In genomic region chr3:46628980-46629379, GRCh38 we compare ENCODE assay signal across 12 cellular contexts. TPM values are rescaled to one million over a fixed set of nuclear protein-coding genes. Genes with fewer than 3 reads are reported as not detected.
DNase-seq lines count a peak whose midpoint lies in the region; ATAC-seq, FAIRE-seq and TF ChIP-seq lines count a peak whose summit lies in the region.
"Had no signal": no experiment of that assay in that cellular context is flagged by ENCODE, and none has a peak within 500 bp of the region (broad histone marks: within the 10 kb centered on the region; RNA-seq: fewer than 3 reads in every experiment).

No MANE protein-coding gene starts in this region.

- H3K79me1 ChIP-seq in H1 (ENCODE audit: low read depth, low read length): no peaks in the 10 kb centered on the region

- no peak for TF ChIP-seq POLR2A in H1 (IDR thresholded peaks at IDR 0.05; ENCODE audit: control extremely low read depth in 1 of 2, low read depth in 2 of 2, low read length in 2 of 2)
- TF ChIP-seq POLR2A in thyroid gland (IDR thresholded peaks at IDR 0.05): no peak

- H2AFZ ChIP-seq in H1 (ENCODE audit: low read length) (no peak overlapping the region), SK-N-SH (ENCODE audit: low read depth) (no peak overlapping the region)

- H3K4me1 Mint-ChIP-seq in activated T-cell treated with anti-CD3 and anti-CD28 coated beads, Interleukin-2, amount 50 U/mL, for 72 hours (ENCODE audit: low read depth): peaks cover 16% of the 10 kb centered on the region
- peaks cover 12% of the 10 kb centered on the region for H3K4me1 Mint-ChIP-seq in activated T-cell treated with anti-CD3 and anti-CD28 coated beads, Interleukin-2, amount 50 U/mL, for 4 hours (ENCODE audit: low read depth)

- H2BK15ac ChIP-seq in H1 (ENCODE audit: low read length): peak overlapping the region; percentile 88

- H2AK5ac ChIP-seq in H1 (ENCODE audit: low read depth, low read length): peak overlapping the region; percentile 57; the same call in 1 of the 2 replicates

- H3K27ac Mint-ChIP-seq in activated T-cell treated with anti-CD3 and anti-CD28 coated beads, Interleukin-2, amount 50 U/mL, for 72 hours: no peak overlapping the region

- DNase-seq in activated T-cell treated with anti-CD3 and anti-CD28 coated beads, Interleukin-2, amount 50 U/mL, for 72 hours: no peak
- DNase-seq in activated T-cell treated with anti-CD3 and anti-CD28 coated beads, Interleukin-2, amount 50 U/mL, for 4 hours: no peak
- no peak for DNase-seq in H1 (ENCODE audit: low read depth in 1 of 2, low spot score in 2 of 2)
- no peak for DNase-seq in thyroid gland
- no peak for DNase-seq in NCI-H1417 treated with DMSO at 0.1 percent for 48 hours (lab: John Stamatoyannopoulos, UW)
- no peak for DNase-seq in AML-193 (lab: John Stamatoyannopoulos, UW)
- no peak for DNase-seq in SK-N-SH

- H3K4me3 ChIP-seq in H1 (ENCODE audit: extremely low read depth in 1 of 4, insufficient read depth in 2 of 4, low read depth in 3 of 4, low read length in 4 of 4) (peak overlapping the region in 2 of 4 experiments; percentile 3 to 47; a peak in 2 of 8 replicates), mesodermal cell (ENCODE audit: extremely low read depth, insufficient read depth, low read length, poor library complexity, severe bottlenecking) (no peak overlapping the region), thyroid gland (replicated peaks in 1 of 3) (no peak overlapping the region), SK-N-SH (ENCODE audit: low read depth in 2 of 2, low read length in 1 of 2) (no peak overlapping the region)

- H4K20me1 ChIP-seq in H1 (replicated peaks in 1 of 2; ENCODE audit: control insufficient read depth in 1 of 2, insufficient read depth in 2 of 2, low read length in 2 of 2): no peaks in the 10 kb centered on the region
- no peaks in the 10 kb centered on the region for H4K20me1 ChIP-seq in SK-N-SH (ENCODE audit: insufficient read depth)

- peak overlapping the region; percentile 65 for H2BK120ac ChIP-seq in H1 (replicated peaks; ENCODE audit: low read depth, low read length)

- H3K18ac ChIP-seq in H1 (ENCODE audit: extremely low read depth, low read length): peak overlapping the region; percentile 33

- H3K9me3 ChIP-seq in H1 (ENCODE audit: insufficient read depth in 2 of 2, low read depth in 1 of 2, low read length in 1 of 2) (no peaks in the 10 kb centered on the region), mesodermal cell (ENCODE audit: control insufficient read depth, low read length) (no peaks in the 10 kb centered on the region), thyroid gland (no peaks in the 10 kb centered on the region), SK-N-SH (no peaks in the 10 kb centered on the region)
- H3K9me3 ChIP-seq: neutrophil had no signal

- peak overlapping the region; percentile 30 for H4K5ac ChIP-seq in H1 (ENCODE audit: insufficient read length, low read depth, low read length)

- peak overlapping the region; percentile 70 for H2BK12ac ChIP-seq in H1 (ENCODE audit: low read depth, low read length)

- intact Hi-C loops in thyroid gland (cut with DNase I): loop anchor here (2.0 to 10.0 kb wide), 2 partner anchors 54 to 140 kb away; a partner anchor contains a TSS

- no peak for TF ChIP-seq EP300 in H1 (IDR thresholded peaks at IDR 0.05; ENCODE audit: borderline replicate concordance in 1 of 2, low read depth in 2 of 2, low read length in 2 of 2)
- no peak for TF ChIP-seq EP300 in SK-N-SH (IDR thresholded peaks at IDR 0.05; ENCODE audit: borderline replicate concordance in 1 of 2, low read depth in 1 of 2, low read length in 1 of 2)

- H3K4me2 ChIP-seq in H1 (ENCODE audit: insufficient read depth in 1 of 2, low read depth in 2 of 2, low read length in 2 of 2) (peak overlapping the region; percentile 41 to 57; a peak in 2 of 4 replicates), SK-N-SH (no peak overlapping the region)

- TF ChIP-seq RAD21 in H1 (IDR thresholded peaks at IDR 0.05 in 1 of 2, conservative IDR thresholded peaks at IDR 0.05 in 1 of 2; ENCODE audit: low read depth in 2 of 2, low read length in 2 of 2) (no peak), SK-N-SH (IDR thresholded peaks at IDR 0.05; ENCODE audit: low read length) (no peak)

- H3K9ac ChIP-seq in H1 (replicated peaks in 1 of 4; ENCODE audit: extremely low read depth in 1 of 4, low read depth in 3 of 4, low read length in 3 of 4): no peak overlapping the region
- no peak overlapping the region for H3K9ac ChIP-seq in SK-N-SH

- H3K79me2 ChIP-seq in H1 (ENCODE audit: control insufficient read depth in 1 of 2, insufficient read depth in 2 of 2, low read length in 2 of 2): no peaks in the 10 kb centered on the region
- H3K79me2 ChIP-seq in SK-N-SH (ENCODE audit: insufficient read depth): no peaks in the 10 kb centered on the region

- no peaks in the 10 kb centered on the region for H3K9me3 Mint-ChIP-seq in activated T-cell treated with anti-CD3 and anti-CD28 coated beads, Interleukin-2, amount 50 U/mL, for 72 hours
- H3K9me3 Mint-ChIP-seq in activated T-cell treated with anti-CD3 and anti-CD28 coated beads, Interleukin-2, amount 50 U/mL, for 4 hours: no peaks in the 10 kb centered on the region

- no peaks in the 10 kb centered on the region for H3F3A ChIP-seq in SK-N-SH (replicated peaks; ENCODE audit: insufficient read depth)

- no peak for ATAC-seq in activated T-cell treated with anti-CD3 and anti-CD28 coated beads, Interleukin-2, amount 50 U/mL, for 72 hours (replicated peaks in 1 of 2)
- ATAC-seq in activated T-cell treated with anti-CD3 and anti-CD28 coated beads, Interleukin-2, amount 50 U/mL, for 4 hours: no peak

- no peak overlapping the region for H3K14ac ChIP-seq in H1 (ENCODE audit: insufficient read length)

- no peaks in the 10 kb centered on the region for H3K36me3 Mint-ChIP-seq in activated T-cell treated with anti-CD3 and anti-CD28 coated beads, Interleukin-2, amount 50 U/mL, for 72 hours (ENCODE audit: insufficient read depth in 2 of 2)
- H3K36me3 Mint-ChIP-seq in activated T-cell treated with anti-CD3 and anti-CD28 coated beads, Interleukin-2, amount 50 U/mL, for 4 hours (ENCODE audit: insufficient read depth): no peaks in the 10 kb centered on the region

- H2BK5ac ChIP-seq in H1 (ENCODE audit: low read depth, low read length): peak overlapping the region; percentile 46; the same call in 1 of the 2 replicates

- peak overlapping the region; percentile 71 for H4K91ac ChIP-seq in H1 (replicated peaks; ENCODE audit: insufficient read length, low read length)

- POLR2A ChIA-PET in H1 (lab: Charles Lee; ENCODE audit: partially characterized antibody): interaction anchor here (0.6 to 6.3 kb wide), 10 partner anchors 9 to 531 kb away, joined by 3 to 64 read pairs (median 3); a partner anchor contains a TSS
- POLR2A ChIA-PET in SK-N-SH (lab: Yijun Ruan, JAX): no interaction called here

- H4K8ac ChIP-seq in H1 (ENCODE audit: extremely low read depth, insufficient read depth, low read length): no peak overlapping the region

- H3K56ac ChIP-seq in H1 (replicated peaks; ENCODE audit: insufficient read length, low read depth, low read length): no peak overlapping the region

- CTCF ChIA-PET in H1 (lab: Charles Lee; ENCODE audit: partially characterized antibody): interaction anchor here (0.6 to 5.9 kb wide), 31 partner anchors 11 to 531 kb away, joined by 3 to 82 read pairs (median 6); partner anchors contain the start of genes ALS2CL, FAM240A, PRSS50 and RTP3
- CTCF ChIA-PET in SK-N-SH (lab: Yijun Ruan, JAX): interaction anchor here (0.6 to 2.2 kb wide), 3 partner anchors 35 to 281 kb away, joined by 3 to 15 read pairs (median 4); no protein-coding TSS in a partner anchor

- H3K27me3 ChIP-seq in H1 (replicated peaks in 1 of 4; ENCODE audit: control insufficient read depth in 3 of 4, extremely low read depth in 1 of 4, insufficient read depth in 3 of 4, low read length in 3 of 4) (no peaks in the 10 kb centered on the region), thyroid gland (no peaks in the 10 kb centered on the region), SK-N-SH (ENCODE audit: insufficient read depth) (no peaks in the 10 kb centered on the region; the same call in 1 of the 2 replicates)

- H3K23me2 ChIP-seq in H1 (ENCODE audit: low read depth, low read length): no peaks in the 10 kb centered on the region; the same call in 1 of the 2 replicates

- H3K4me3 Mint-ChIP-seq in activated T-cell treated with anti-CD3 and anti-CD28 coated beads, Interleukin-2, amount 50 U/mL, for 72 hours: peak overlapping the region; percentile 51 to 79
- no peak overlapping the region for H3K4me3 Mint-ChIP-seq in activated T-cell treated with anti-CD3 and anti-CD28 coated beads, Interleukin-2, amount 50 U/mL, for 4 hours

- H3K27ac ChIP-seq in H1 (ENCODE audit: low read depth, low read length): no peak overlapping the region
- H3K27ac ChIP-seq in mesodermal cell (ENCODE audit: low read depth, low read length, severe bottlenecking): peak overlapping the region; percentile 88
- H3K27ac ChIP-seq in thyroid gland: peak overlapping the region; percentile 50 to 87 (median 53)
- H3K27ac ChIP-seq in SK-N-SH (ENCODE audit: low read depth in 2 of 2, low read length in 1 of 2): no peak overlapping the region
- H3K27ac ChIP-seq: neutrophil had no signal

- H3K23ac ChIP-seq in H1 (ENCODE audit: insufficient read length): no peak overlapping the region

- FAIRE-seq in H1 (lab: Jason Lieb, UNC): no peak
- FAIRE-seq: bronchial epithelial cell had no signal

- peak overlapping the region; percentile 82; the same call in 1 of the 2 replicates for H2BK20ac ChIP-seq in H1 (ENCODE audit: low read length)

- peak overlapping the region; percentile 4 for H3K4ac ChIP-seq in H1 (replicated peaks; ENCODE audit: insufficient read length, low read depth, low read length)

- TF ChIP-seq CTCF in H1 (IDR thresholded peaks at IDR 0.05; ENCODE audit: control extremely low read depth in 1 of 3, insufficient read depth in 1 of 3, low read depth in 1 of 3, low read length in 3 of 3): no peak
- no peak for TF ChIP-seq CTCF in thyroid gland (IDR thresholded peaks at IDR 0.05)
- no peak for TF ChIP-seq CTCF in SK-N-SH (IDR thresholded peaks at IDR 0.05)

- peaks cover 6 to 17% (median 8%) of the 10 kb centered on the region in 4 experiments; a peak in 6 of 7 replicates for H3K4me1 ChIP-seq in H1 (replicated peaks in 1 of 4; ENCODE audit: control insufficient read depth in 3 of 4, insufficient read depth in 4 of 4, low read length in 3 of 4)
- peaks cover 10% of the 10 kb centered on the region for H3K4me1 ChIP-seq in mesodermal cell (ENCODE audit: control insufficient read depth, insufficient read depth, low read length, poor library complexity, severe bottlenecking)
- H3K4me1 ChIP-seq in thyroid gland: peaks cover 16% of the 10 kb centered on the region in 2 donors
- H3K4me1 ChIP-seq in SK-N-SH (ENCODE audit: control insufficient read depth in 1 of 2, insufficient read depth in 2 of 2, low read depth in 1 of 2, low read length in 1 of 2): no peaks in the 10 kb centered on the region

- H3K36me3 ChIP-seq in H1 (ENCODE audit: control insufficient read depth in 2 of 4, insufficient read depth in 4 of 4, low read length in 3 of 4) (no peaks in the 10 kb centered on the region), mesodermal cell (ENCODE audit: control insufficient read depth, insufficient read depth, low read length) (no peaks in the 10 kb centered on the region), thyroid gland (no peaks in the 10 kb centered on the region), SK-N-SH (replicated peaks in 1 of 2; ENCODE audit: control insufficient read depth in 1 of 2, insufficient read depth in 2 of 2, low read length in 1 of 2) (no peaks in the 10 kb centered on the region)
- H3K36me3 ChIP-seq: neutrophil had no signal

- no peaks in the 10 kb centered on the region for H3K27me3 Mint-ChIP-seq in activated T-cell treated with anti-CD3 and anti-CD28 coated beads, Interleukin-2, amount 50 U/mL, for 72 hours (ENCODE audit: low read depth)
- peaks cover 6% of the 10 kb centered on the region for H3K27me3 Mint-ChIP-seq in activated T-cell treated with anti-CD3 and anti-CD28 coated beads, Interleukin-2, amount 50 U/mL, for 4 hours (ENCODE audit: low read depth)

- no peaks in the 10 kb centered on the region for H3K9me2 ChIP-seq in SK-N-SH

- 85% methylated on average over 9 of the region's 9 CpGs; no CpG with 5 or more reads in 1 of the 2 experiments for WGBS in H1 (ENCODE audit: extremely low coverage in 1 of 2, insufficient coverage in 1 of 2, insufficient read length in 1 of 2, insufficient replicate concordance in 2 of 2, low coverage in 1 of 2, low lambda C conversion rate in 2 of 2, missing lambda C conversion rate in 1 of 2), 2 experiments
- WGBS in mesodermal cell (ENCODE audit: insufficient coverage in 2 of 2), 2 experiments: 85 to 86% methylated on average over 7 to 9 of the region's 9 CpGs
- WGBS in thyroid gland, 2 donors: 84 to 88% methylated on average over 8 to 9 of the region's 9 CpGs
- 67% methylated on average over 9 of the region's 9 CpGs for WGBS in SK-N-SH (ENCODE audit: low lambda C conversion rate)

RNA-seq across cellular contexts. Expression of gene FAM240A, which starts 16.7 kb away (rescaled TPM):
- total RNA-seq in activated T-cell treated with anti-CD3 and anti-CD28 coated beads, Interleukin-2, amount 50 U/mL, for 72 hours: not detected
- not detected for total RNA-seq in activated T-cell treated with anti-CD3 and anti-CD28 coated beads, Interleukin-2, amount 50 U/mL, for 4 hours
- total RNA-seq in H1 (2021; fragmentation: NEBNext Ultra II Directional; extraction: Animal tissue kit (Norgen Biotek cat#: 25700)): 0.17 TPM in 1 of 2 replicates, not detected in the other
- polyA plus RNA-seq in H1 (2011; rRNA removed): 0.06 and 0.08 TPM in 2 replicates
- 0.12 TPM for polyA plus RNA-seq in H1 (2011; cell fraction: cytosol; rRNA removed)
- polyA plus RNA-seq in H1 (2011; cell fraction: nucleus; rRNA removed): not detected
- polyA plus RNA-seq in H1 (2012, experiment 1 of 2): 0.16 to 0.32 TPM (median 0.16 TPM) in 3 of 4 replicates, not detected in the other
- polyA plus RNA-seq in H1 (2012, experiment 2 of 2): not detected
- 0.08 TPM for polyA plus RNA-seq in H1 (2013, experiment 1 of 2)
- 0.11 TPM for polyA plus RNA-seq in H1 (2013, experiment 2 of 2)
- polyA minus RNA-seq in H1 (2011; rRNA and poly(A)+ RNA removed): not detected in 2 replicates
- not detected for polyA minus RNA-seq in H1 (2011; cell fraction: cytosol; rRNA and poly(A)+ RNA removed)
- polyA minus RNA-seq in H1 (2011; cell fraction: nucleus; rRNA and poly(A)+ RNA removed): not detected
- polyA plus RNA-seq in mesodermal cell (2013, experiment 1 of 2): not detected
- polyA plus RNA-seq in mesodermal cell (2013, experiment 2 of 2): not detected
- 1 to 10 TPM in 1 of 4 donors, under 1 TPM in 1, not detected in 2; 0.22 to 1.1 TPM for total RNA-seq in thyroid gland
- not detected in 2 replicates for polyA plus RNA-seq in SK-N-SH (2012; rRNA removed)
- not detected in 2 replicates for polyA plus RNA-seq in SK-N-SH (2012; cell fraction: cytosol; rRNA removed)
- not detected in 2 replicates for polyA plus RNA-seq in SK-N-SH (2012; cell fraction: nucleus; rRNA removed)
- total RNA-seq: bronchial epithelial cell, SK-MEL-5 had no signal
- polyA plus RNA-seq: BJ had no signal

Comparison
In these comparisons a context has a peak if more than half of its experiments do, and no peak if none do; other contexts are left out.
1. H3K27ac ChIP-seq: peak in mesodermal cell (single experiment) and thyroid gland (3 of 3); none in H1 (single experiment) and SK-N-SH (0 of 2).